19 cellular contexts compared by ENCODE assay signal in genomic region chr16:87679593-87680271, GRCh38.
"Had no signal": no experiment of that assay in that cellular context is flagged by ENCODE, and none has a peak within 500 bp of the region (broad histone marks: within the 10 kb centered on the region; RNA-seq: fewer than 3 reads in every experiment).

No MANE protein-coding gene starts in this region.

- H3K27me3 ChIP-seq: ovary, right atrium auricular region, testis had no signal

- H3K9me3 ChIP-seq: gastrocnemius medialis, left ventricle myocardium inferior, ovary, right atrium auricular region, sigmoid colon, testis, transverse colon had no signal

- DNase-seq: cortex of kidney; effector CD8-positive, alpha-beta T cell; gastrocnemius medialis; islet precursor cell; left ventricle myocardium inferior; mesenchymal stem cell; midbrain; naive B cell; ovary; sigmoid colon; stimulated activated naive CD4-positive, alpha-beta T cell treated with Interleukin-2 at 50 U/mL for 16 hours; testis; transverse colon had no signal

- H3K4me3 Mint-ChIP-seq: central memory CD8-positive, alpha-beta T cell; naive B cell; neural crest cell had no signal

- H3K4me1 ChIP-seq: gastrocnemius medialis, left ventricle myocardium inferior, right atrium auricular region, sigmoid colon, testis, transverse colon had no signal

- H3K36me3 ChIP-seq: gastrocnemius medialis, left ventricle myocardium inferior, ovary, right atrium auricular region, sigmoid colon, transverse colon had no signal

- H3K36me3 Mint-ChIP-seq: naive B cell had no signal

- H3K4me3 ChIP-seq: dorsolateral prefrontal cortex, gastrocnemius medialis, left ventricle myocardium inferior, lung, ovary, right atrium auricular region, sigmoid colon, skin epidermis, testis, transverse colon had no signal

- H3K9me3 Mint-ChIP-seq: central memory CD8-positive, alpha-beta T cell; naive B cell; neural crest cell had no signal

- ATAC-seq: gastrocnemius medialis had no signal

- H3K27ac ChIP-seq: dorsolateral prefrontal cortex, gastrocnemius medialis, left ventricle myocardium inferior, ovary, right atrium auricular region, sigmoid colon, skin epidermis, testis, transverse colon had no signal
